ENCODE assay signal across 8 cellular contexts in the genomic region with DNA sequence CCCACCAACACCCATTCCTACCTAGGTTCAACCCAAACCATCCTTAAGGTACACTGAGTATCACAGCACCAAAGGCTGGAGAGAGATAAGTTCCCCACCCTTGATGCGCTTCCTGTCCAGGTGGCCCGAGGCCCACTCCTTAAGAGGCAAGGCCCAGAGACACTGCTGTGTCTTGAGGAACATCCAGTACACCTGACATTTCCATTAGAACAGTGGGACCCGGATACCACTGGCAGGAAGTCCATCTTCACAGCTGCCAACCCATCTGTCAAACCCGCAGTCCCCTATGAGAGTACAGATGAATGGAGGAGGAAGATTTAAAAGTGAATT. TPM values are rescaled to one million over a fixed set of nuclear protein-coding genes. Genes with fewer than 3 reads are reported as not detected.
DNase-seq lines count a peak whose midpoint lies in the region; ATAC-seq, FAIRE-seq and TF ChIP-seq lines count a peak whose summit lies in the region.

No MANE protein-coding gene starts in this region.

- no peak overlapping the region for H2BK5ac ChIP-seq in H1 (ENCODE audit: low read depth, low read length)

- H2AK5ac ChIP-seq in H1 (ENCODE audit: low read depth, low read length) = no peak overlapping the region

- H3K18ac ChIP-seq in H1 (ENCODE audit: extremely low read depth, low read length) = 0 out of 2 replicates have a peak overlapping the region, but pooled peaks have one; percentile 60

- peak overlapping the region; percentile 69; the same call in 1 of the 2 replicates for H4K8ac ChIP-seq in H1 (ENCODE audit: extremely low read depth, insufficient read depth, low read length)

- intact Hi-C loops in ovary (cut with DNase I) = no loop called here

- TF ChIP-seq POLR2A in H1 (IDR thresholded peaks at IDR 0.05; ENCODE audit: control extremely low read depth in 1 of 2, low read depth in 2 of 2, low read length in 2 of 2) (no peak), ovary (IDR thresholded peaks at IDR 0.05) (no peak)

- H4K20me1 ChIP-seq in H1 (replicated peaks in 1 of 2; ENCODE audit: control insufficient read depth in 1 of 2, insufficient read depth in 2 of 2, low read length in 2 of 2) = no peaks in the 10 kb centered on the region

- no peak overlapping the region for H3K4ac ChIP-seq in H1 (replicated peaks; ENCODE audit: insufficient read length, low read depth, low read length)

- no peak for FAIRE-seq in H1 (lab: Jason Lieb, UNC)

- H3K27ac ChIP-seq in H1 (ENCODE audit: low read depth, low read length) = no peak overlapping the region
- peak overlapping the region; percentile 75 to 82 for H3K27ac ChIP-seq in ovary

- 0 out of 2 replicates have a peak overlapping the region, but pooled peaks have one; percentile 39 for H2BK12ac ChIP-seq in H1 (ENCODE audit: low read depth, low read length)

- H4K91ac ChIP-seq in H1 (replicated peaks; ENCODE audit: insufficient read length, low read length) = no peak overlapping the region

- H3K36me3 ChIP-seq in MG63 (no peaks in the 10 kb centered on the region), H1 (ENCODE audit: control insufficient read depth in 2 of 4, insufficient read depth in 4 of 4, low read length in 3 of 4) (no peaks in the 10 kb centered on the region), ovary (no peaks in the 10 kb centered on the region)

- H3K23me2 ChIP-seq in H1 (ENCODE audit: low read depth, low read length) = peaks cover 10% of the 10 kb centered on the region; the same call in 1 of the 2 replicates

- POLR2A ChIA-PET in H1 (lab: Charles Lee; ENCODE audit: partially characterized antibody) = interaction anchor here (1.1 kb wide), 1 partner anchor 25 kb away, joined by 3 read pairs; no protein-coding TSS in a partner anchor

- peak overlapping the region; percentile 99; the same call in 1 of the 2 replicates for H2AFZ ChIP-seq in H1 (ENCODE audit: low read length)

- CTCF ChIA-PET in H1 (lab: Charles Lee; ENCODE audit: partially characterized antibody) = interaction anchor here (0.9 to 1.1 kb wide), 2 partner anchors 174 to 336 kb away, joined by 3 read pairs; no protein-coding TSS in a partner anchor

- no peak overlapping the region for H3K14ac ChIP-seq in H1 (ENCODE audit: insufficient read length)

- no peaks in the 10 kb centered on the region for H3K79me1 ChIP-seq in H1 (ENCODE audit: low read depth, low read length)

- no peak overlapping the region for H2BK20ac ChIP-seq in H1 (ENCODE audit: low read length)

- H2BK120ac ChIP-seq in H1 (replicated peaks; ENCODE audit: low read depth, low read length) = no peak overlapping the region

- WGBS in H1 (ENCODE audit: extremely low coverage in 1 of 2, insufficient coverage in 1 of 2, insufficient read length in 1 of 2, insufficient replicate concordance in 2 of 2, low coverage in 1 of 2, low lambda C conversion rate in 2 of 2, missing lambda C conversion rate in 1 of 2), 2 experiments = 54% methylated on average over 4 of the region's 4 CpGs; no CpG with 5 or more reads in 1 of the 2 experiments
- 40 to 46% (median 45%) methylated on average over 4 of the region's 4 CpGs for WGBS in ovary, 3 donors

- H3K79me2 ChIP-seq in H1 (ENCODE audit: control insufficient read depth in 1 of 2, insufficient read depth in 2 of 2, low read length in 2 of 2) = no peaks in the 10 kb centered on the region

- no peak overlapping the region for H3K23ac ChIP-seq in H1 (ENCODE audit: insufficient read length)

- H3K9me3 ChIP-seq in MG63 (no peaks in the 10 kb centered on the region), H1 (ENCODE audit: insufficient read depth in 2 of 2, low read depth in 1 of 2, low read length in 1 of 2) (no peaks in the 10 kb centered on the region), ovary (no peaks in the 10 kb centered on the region)

- H3K4me3 ChIP-seq in GM08714 (ENCODE audit: low read length) (peak overlapping the region; percentile 53; the same call in 1 of the 2 replicates), MG63 (peak overlapping the region; percentile 69), H1 (ENCODE audit: extremely low read depth in 1 of 4, insufficient read depth in 2 of 4, low read depth in 3 of 4, low read length in 4 of 4) (peak overlapping the region; percentile 37 to 76 (median 58); a peak in 7 of 8 replicates), ovary (peak overlapping the region; percentile 86)

- no peak overlapping the region for H2BK15ac ChIP-seq in H1 (ENCODE audit: low read length)

- ATAC-seq in GM18867 (IDR thresholded peaks at IDR 0.05; ENCODE audit: unreplicated experiment) (no peak), GM19455 (IDR thresholded peaks at IDR 0.05; ENCODE audit: unreplicated experiment) (no peak), HG02852 (IDR thresholded peaks at IDR 0.05; ENCODE audit: unreplicated experiment) (no peak)

- no peak for DNase-seq in MG63
- no peak for DNase-seq in H1 (ENCODE audit: low read depth in 1 of 2, low spot score in 2 of 2)
- peak in 1 of 5 donors; percentile 12 for DNase-seq in ovary
- DNase-seq in central memory CD4-positive, alpha-beta T cell = no peak

- H3K27me3 ChIP-seq in MG63 (no peaks in the 10 kb centered on the region), H1 (replicated peaks in 1 of 4; ENCODE audit: control insufficient read depth in 3 of 4, extremely low read depth in 1 of 4, insufficient read depth in 3 of 4, low read length in 3 of 4) (peaks cover 0 to 15% (median 8%) of the 10 kb centered on the region in 4 experiments; a peak in 5 of 7 replicates), ovary (no peaks in the 10 kb centered on the region)

- no peak overlapping the region for H3K9ac ChIP-seq in H1 (replicated peaks in 1 of 4; ENCODE audit: extremely low read depth in 1 of 4, low read depth in 3 of 4, low read length in 3 of 4)

- H4K5ac ChIP-seq in H1 (ENCODE audit: insufficient read length, low read depth, low read length) = no peak overlapping the region

- 0 out of 7 replicates have a peak, but pooled peaks cover 0 to 7% (median 0%) of the 10 kb centered on the region in 4 experiments for H3K4me1 ChIP-seq in H1 (replicated peaks in 1 of 4; ENCODE audit: control insufficient read depth in 3 of 4, insufficient read depth in 4 of 4, low read length in 3 of 4)
- H3K4me1 ChIP-seq in ovary (ENCODE audit: insufficient read depth) = no peaks in the 10 kb centered on the region

- no peak overlapping the region for H3K56ac ChIP-seq in H1 (replicated peaks; ENCODE audit: insufficient read length, low read depth, low read length)

- no peak for TF ChIP-seq RAD21 in H1 (IDR thresholded peaks at IDR 0.05 in 1 of 2, conservative IDR thresholded peaks at IDR 0.05 in 1 of 2; ENCODE audit: low read depth in 2 of 2, low read length in 2 of 2)

- H3K4me2 ChIP-seq in H1 (ENCODE audit: insufficient read depth in 1 of 2, low read depth in 2 of 2, low read length in 2 of 2) = peak overlapping the region; percentile 62 to 72

- TF ChIP-seq EP300 in H1 (IDR thresholded peaks at IDR 0.05; ENCODE audit: borderline replicate concordance in 1 of 2, low read depth in 2 of 2, low read length in 2 of 2) (no peak), ovary (IDR thresholded peaks at IDR 0.05) (no peak)

- TF ChIP-seq CTCF in H1 (IDR thresholded peaks at IDR 0.05; ENCODE audit: control extremely low read depth in 1 of 3, insufficient read depth in 1 of 3, low read depth in 1 of 3, low read length in 3 of 3) (no peak), ovary (IDR thresholded peaks at IDR 0.05) (no peak)

TF ChIP-seq in H1, 55 proteins besides CTCF, POLR2A, EP300 and RAD21:
- TF ChIP-seq CEBPB (IDR thresholded peaks at IDR 0.05; ENCODE audit: low read depth, low read length) = no peak
- TF ChIP-seq CREB1 (IDR thresholded peaks at IDR 0.05) = no peak
- TF ChIP-seq PHF8 (conservative IDR thresholded peaks at IDR 0.05; ENCODE audit: low read depth, low read length) = no peak
- no peak for TF ChIP-seq CTBP2 (IDR thresholded peaks at IDR 0.05; ENCODE audit: borderline replicate concordance, insufficient read depth, insufficient read length, low read length)
- no peak for TF ChIP-seq SIN3A (conservative IDR thresholded peaks at IDR 0.05 in 1 of 2, IDR thresholded peaks at IDR 0.05 in 1 of 2; ENCODE audit: low read depth in 1 of 2, low read length in 2 of 2)
- TF ChIP-seq, protein P1, sequence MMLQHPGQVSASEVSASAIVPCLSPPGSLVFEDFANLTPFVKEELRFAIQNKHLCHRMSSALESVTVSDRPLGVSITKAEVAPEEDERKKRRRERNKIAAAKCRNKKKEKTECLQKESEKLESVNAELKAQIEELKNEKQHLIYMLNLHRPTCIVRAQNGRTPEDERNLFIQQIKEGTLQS (IDR thresholded peaks at IDR 0.05; ENCODE audit: insufficient read depth, low read depth, low read length) = no peak
- TF ChIP-seq SP2 (IDR thresholded peaks at IDR 0.05; ENCODE audit: low read length) = no peak

RNA-seq across cellular contexts. Expression of gene INPP1, which starts 0.3 kb away (rescaled TPM):
- 15.9 and 66.6 TPM in 2 replicates for total RNA-seq in MG63 (2014; rRNA removed; shearing (Covaris generic); ENCODE audit: low replicate concordance)
- 2.5 and 3.0 TPM in 2 replicates for total RNA-seq in H1 (2021; fragmentation: NEBNext Ultra II Directional; extraction: Animal tissue kit (Norgen Biotek cat#: 25700))
- polyA plus RNA-seq in H1 (2011; rRNA removed) = 0.83 and 0.88 TPM in 2 replicates
- 0.93 TPM for polyA plus RNA-seq in H1 (2011; cell fraction: cytosol; rRNA removed)
- polyA plus RNA-seq in H1 (2011; cell fraction: nucleus; rRNA removed) = 1.1 TPM
- polyA plus RNA-seq in H1 (2012, experiment 1 of 2) = 1.6 to 3.0 TPM (median 2.2 TPM) in 4 replicates
- 2.0 TPM for polyA plus RNA-seq in H1 (2012, experiment 2 of 2)
- 2.5 TPM for polyA plus RNA-seq in H1 (2013, experiment 1 of 2)
- 2.0 TPM for polyA plus RNA-seq in H1 (2013, experiment 2 of 2)
- 0.88 and 0.91 TPM in 2 replicates for polyA minus RNA-seq in H1 (2011; rRNA and poly(A)+ RNA removed)
- 1.4 TPM for polyA minus RNA-seq in H1 (2011; cell fraction: cytosol; rRNA and poly(A)+ RNA removed)
- 2.0 TPM for polyA minus RNA-seq in H1 (2011; cell fraction: nucleus; rRNA and poly(A)+ RNA removed)
- 10 to 100 TPM in 5 of 7 donors, 1 to 10 TPM in 2; 3.5 to 29.0 (median 12.2) TPM for total RNA-seq in ovary
- 10 to 100 TPM; 12.7 to 51.2 TPM for polyA plus RNA-seq in ovary

RNA-seq across cellular contexts. Expression of gene HIBCH, which starts 23.5 kb away (rescaled TPM):
- 7.4 and 13.9 TPM in 2 replicates for total RNA-seq in MG63 (2014; rRNA removed; shearing (Covaris generic); ENCODE audit: low replicate concordance)
- total RNA-seq in H1 (2021; fragmentation: NEBNext Ultra II Directional; extraction: Animal tissue kit (Norgen Biotek cat#: 25700)) = 30.7 and 31.8 TPM in 2 replicates
- polyA plus RNA-seq in H1 (2011; rRNA removed) (4.7 and 7.5 TPM in 2 replicates), ovary (10 to 100 TPM in 1 of 2 donors, 1 to 10 TPM in 1; 9.7 to 20.5 TPM)
- polyA plus RNA-seq in H1 (2011; cell fraction: cytosol; rRNA removed) = 14.7 TPM
- polyA plus RNA-seq in H1 (2011; cell fraction: nucleus; rRNA removed) = 9.6 TPM
- 18.3 to 37.6 TPM (median 20.5 TPM) in 4 replicates for polyA plus RNA-seq in H1 (2012, experiment 1 of 2)
- polyA plus RNA-seq in H1 (2012, experiment 2 of 2) = 2.6 TPM
- 24.0 TPM for polyA plus RNA-seq in H1 (2013, experiment 1 of 2)
- 21.8 TPM for polyA plus RNA-seq in H1 (2013, experiment 2 of 2)
- 16.2 and 16.7 TPM in 2 replicates for polyA minus RNA-seq in H1 (2011; rRNA and poly(A)+ RNA removed)
- polyA minus RNA-seq in H1 (2011; cell fraction: cytosol; rRNA and poly(A)+ RNA removed) = 11.8 TPM
- polyA minus RNA-seq in H1 (2011; cell fraction: nucleus; rRNA and poly(A)+ RNA removed) = 44.2 TPM
- 10 to 100 TPM; 11.4 to 28.4 (median 21.9) TPM for total RNA-seq in ovary
